ENCODE assay signal across 15 cellular contexts in genomic region chr3:129366312-129366831, GRCh38.
A peak's percentile ranks its signal among the peaks of the same experiment; 100 is the strongest.
DNase-seq lines count a peak whose midpoint lies in the region; ATAC-seq, FAIRE-seq and TF ChIP-seq lines count a peak whose summit lies in the region.
"Had no signal": no experiment of that assay in that cellular context is flagged by ENCODE, and none has a peak within 500 bp of the region (broad histone marks: within the 10 kb centered on the region; RNA-seq: fewer than 3 reads in every experiment).

No MANE protein-coding gene starts in this region.

- no peak for TF ChIP-seq POLR2A in K562 (conservative IDR thresholded peaks at IDR 0.05)

- no peak overlapping the region for H2BK15ac ChIP-seq in mesenchymal stem cell (ENCODE audit: low read depth, poor library complexity, severe bottlenecking)

- no TSS peak for BruUV-seq in Panc1 (replicated peaks; lab: Mats Ljungman, UMichigan)
- no TSS peak for BruUV-seq in K562 (replicated peaks; lab: Mats Ljungman, UMichigan)

- no peak for TF ChIP-seq EP300 in K562 (IDR thresholded peaks at IDR 0.05; ENCODE audit: low read length)

- no peak overlapping the region for H3K4ac ChIP-seq in mesenchymal stem cell (ENCODE audit: low read depth in 1 of 2, low read length in 2 of 2)

- ATAC-seq in Panc1 (peak; percentile 17; the same call in 1 of the 2 replicates), K562 (peak; percentile 64), HG02678 (IDR thresholded peaks at IDR 0.05; ENCODE audit: unreplicated experiment) (no peak), HG02885 (IDR thresholded peaks at IDR 0.05; ENCODE audit: poor library complexity, unreplicated experiment) (no peak)

- no peaks in the 10 kb centered on the region for H3K9me1 ChIP-seq in K562 (ENCODE audit: control insufficient read depth, insufficient read depth, low read length)

- H3K79me1 ChIP-seq in mesenchymal stem cell (replicated peaks; ENCODE audit: low read length, poor library complexity, severe bottlenecking), result no peaks in the 10 kb centered on the region

- H2BK5ac ChIP-seq in mesenchymal stem cell (ENCODE audit: low read depth, low read length, poor library complexity, severe bottlenecking), result no peak overlapping the region

- in situ Hi-C loops in Panc1 (cut with HindIII; ENCODE audit: low pct_unique_long_range_greater_than_20kb, low sequenced_read_pairs), result no loop called here
- in situ Hi-C loops in K562 (cut with MboI), result no loop called here

- H3K27ac ChIP-seq in Panc1 (ENCODE audit: low read length) (no peak overlapping the region), K562 (ENCODE audit: extremely low read depth, low read depth, low read length) (no peak overlapping the region), mesenchymal stem cell (ENCODE audit: low read length, poor library complexity, severe bottlenecking) (no peak overlapping the region)

- WGBS in K562 (ENCODE audit: insufficient coverage, low coverage, missing lambda C conversion rate), result 18% methylated on average over 12 of the region's 16 CpGs
- WGBS in mesenchymal stem cell, result 82% methylated on average over 16 of the region's 16 CpGs

- POLR2A ChIA-PET in Panc1 (lab: Charles Lee) (no interaction called here), K562 (lab: Yijun Ruan, JAX) (interaction anchor here (0.8 kb wide), 1 partner anchor 50 kb away, joined by 4 read pairs; a partner anchor contains a TSS)

- H2BK12ac ChIP-seq in mesenchymal stem cell (ENCODE audit: low read length in 2 of 2), result no peak overlapping the region

- H3K23ac ChIP-seq in mesenchymal stem cell (ENCODE audit: low read length in 2 of 2), result no peak overlapping the region

- no peak for FAIRE-seq in K562 (lab: Jason Lieb, UNC)
- FAIRE-seq: GM19239, H54 had no signal

- H3K4me3 ChIP-seq in Panc1 (ENCODE audit: low read depth in 2 of 2, low read length in 2 of 2) (no peak overlapping the region), K562 (no peak overlapping the region), mesenchymal stem cell (ENCODE audit: insufficient read depth in 1 of 2, low read depth in 1 of 2, low read length in 2 of 2) (peak overlapping the region in 1 of 2 experiments; percentile 16), skeletal muscle satellite cell (ENCODE audit: low read length) (peak overlapping the region; percentile 47)

- TF ChIP-seq RAD21 in K562 (CRISPR knock-in tag; conservative IDR thresholded peaks at IDR 0.05 in 1 of 2, IDR thresholded peaks at IDR 0.05 in 1 of 2), result no peak

- intact Hi-C loops in Panc1 (cut with micrococcal nuclease; ENCODE audit: unreplicated experiment), result no loop called here
- intact Hi-C loops in K562 (cut with micrococcal nuclease), result no loop called here

- H3K79me2 ChIP-seq in K562 (ENCODE audit: control insufficient read depth, insufficient read depth, low read length), result no peaks in the 10 kb centered on the region

- H3K18ac ChIP-seq in mesenchymal stem cell (ENCODE audit: low read depth in 1 of 2, low read length in 2 of 2), result no peak overlapping the region

- peak overlapping the region in 1 of 2 experiments; percentile 71; a peak in 2 of 4 replicates for H3K9ac ChIP-seq in K562 (ENCODE audit: insufficient read depth in 1 of 2, low read depth in 2 of 2, low read length in 2 of 2)
- peak overlapping the region; percentile 38 for H3K9ac ChIP-seq in mesenchymal stem cell (ENCODE audit: low read length)
- no peak overlapping the region for H3K9ac ChIP-seq in skeletal muscle satellite cell (ENCODE audit: low read depth, low read length)

- H3K36me3 ChIP-seq in Panc1 (ENCODE audit: control insufficient read depth, insufficient read depth, low read length), result no peaks in the 10 kb centered on the region
- H3K36me3 ChIP-seq in K562 (ENCODE audit: control insufficient read depth, insufficient read depth, low read length), result no peaks in the 10 kb centered on the region
- no peaks in the 10 kb centered on the region for H3K36me3 ChIP-seq in mesenchymal stem cell (ENCODE audit: control insufficient read depth in 1 of 2, insufficient read depth in 2 of 2, low read depth in 1 of 2, low read length in 2 of 2)
- no peaks in the 10 kb centered on the region for H3K36me3 ChIP-seq in skeletal muscle satellite cell (ENCODE audit: insufficient read depth, low read length)

- H4K20me1 ChIP-seq in K562 (replicated peaks; ENCODE audit: control insufficient read depth, insufficient read depth, low read length), result no peaks in the 10 kb centered on the region

- H3K14ac ChIP-seq in mesenchymal stem cell (ENCODE audit: low read length in 2 of 2), result peak overlapping the region in 1 of 2 experiments; percentile 44

- CTCF ChIA-PET in Panc1 (lab: Charles Lee) (no interaction called here), K562 (lab: Yijun Ruan, JAX; ENCODE audit: low intra/inter-chr PET ratio) (no interaction called here)

- DNase-seq in Panc1 (ENCODE audit: low read depth, low spot score) (no peak), K562 (ENCODE audit: extremely low read depth in 1 of 4, low spot score in 3 of 4) (no peak), mesenchymal stem cell (no peak), HK-2 (ENCODE audit: unreplicated experiment) (no peak)
- DNase-seq: ACHN, AML-193, COR-L47, NCI-H1417 treated with DMSO at 0.1 percent for 48 hours, NCI-H2081, NCI-H748 treated with DMSO at 0.1 percent for 48 hours had no signal

- TF ChIP-seq CTCF in Panc1 (IDR thresholded peaks at IDR 0.05), result no peak
- TF ChIP-seq CTCF in K562 (IDR thresholded peaks at IDR 0.05 in 2 of 3, conservative IDR thresholded peaks at IDR 0.05 in 1 of 3; ENCODE audit: insufficient read depth in 2 of 3, low read depth in 1 of 3, low read length in 3 of 3), result no peak

- H2AFZ ChIP-seq in K562 (ENCODE audit: low read depth, low read length) (peak overlapping the region; percentile 50), mesenchymal stem cell (ENCODE audit: low read depth, low read length) (no peak overlapping the region)

- no peaks in the 10 kb centered on the region for H3K9me3 ChIP-seq in Panc1 (ENCODE audit: control insufficient read depth, insufficient read depth, low read depth, low read length)
- H3K9me3 ChIP-seq in K562 (replicated peaks; ENCODE audit: control insufficient read depth, insufficient read depth, low read depth, low read length), result no peaks in the 10 kb centered on the region; the same call in 1 of the 2 replicates
- H3K9me3 ChIP-seq in mesenchymal stem cell (ENCODE audit: control insufficient read depth, low read length), result no peaks in the 10 kb centered on the region
- no peaks in the 10 kb centered on the region for H3K9me3 ChIP-seq in skeletal muscle satellite cell (replicated peaks; ENCODE audit: low read length)

- H4K91ac ChIP-seq in mesenchymal stem cell (ENCODE audit: low read length), result no peak overlapping the region

- H3K4me1 ChIP-seq in Panc1 (ENCODE audit: control insufficient read depth, insufficient read depth, low read length), result no peaks in the 10 kb centered on the region
- H3K4me1 ChIP-seq in K562 (replicated peaks in 1 of 2; ENCODE audit: control insufficient read depth in 2 of 2, insufficient read depth in 2 of 2, low read length in 2 of 2), result peaks cover 0 to 22% of the 10 kb centered on the region in 2 experiments; a peak in 3 of 5 replicates
- peaks cover 7% of the 10 kb centered on the region for H3K4me1 ChIP-seq in mesenchymal stem cell (ENCODE audit: control insufficient read depth, insufficient read depth, low read depth, low read length)
- H3K4me1 ChIP-seq in skeletal muscle satellite cell (ENCODE audit: control insufficient read depth, insufficient read depth, low read length), result peaks cover 6% of the 10 kb centered on the region

- H3K4me2 ChIP-seq in K562 (ENCODE audit: insufficient read depth, low read length) (no peak overlapping the region), mesenchymal stem cell (ENCODE audit: low read length, poor library complexity, severe bottlenecking) (no peak overlapping the region), skeletal muscle satellite cell (ENCODE audit: low read length) (peak overlapping the region; percentile 63)

- H2BK120ac ChIP-seq in mesenchymal stem cell (ENCODE audit: low read depth, low read length), result no peak overlapping the region

- H4K8ac ChIP-seq in mesenchymal stem cell (ENCODE audit: low read length), result no peak overlapping the region

- no peaks in the 10 kb centered on the region for H3K27me3 ChIP-seq in Panc1 (ENCODE audit: control insufficient read depth, insufficient read depth, low read length)
- no peaks in the 10 kb centered on the region for H3K27me3 ChIP-seq in K562 (ENCODE audit: control insufficient read depth in 2 of 2, insufficient read depth in 2 of 2, low read length in 2 of 2)
- H3K27me3 ChIP-seq in mesenchymal stem cell (ENCODE audit: control insufficient read depth in 1 of 2, insufficient read depth in 1 of 2, low read length in 2 of 2), result peaks cover 21 to 25% of the 10 kb centered on the region in 2 experiments
- H3K27me3 ChIP-seq in skeletal muscle satellite cell (ENCODE audit: control insufficient read depth, insufficient read depth, low read length), result peaks cover 12% of the 10 kb centered on the region

- H2AK5ac ChIP-seq in mesenchymal stem cell (ENCODE audit: low read length, severe bottlenecking), result no peak overlapping the region

TF ChIP-seq in K562, 482 proteins besides CTCF, POLR2A, EP300 and RAD21 (continues in another document):
- TF ChIP-seq GABPB2 (CRISPR knock-in tag; conservative IDR thresholded peaks at IDR 0.05), result no peak
- TF ChIP-seq NR2F6 (CRISPR knock-in tag; IDR thresholded peaks at IDR 0.05), result no peak
- TF ChIP-seq IRF9 (tag; IDR thresholded peaks at IDR 0.05), result no peak
- TF ChIP-seq NFE2 (IDR thresholded peaks at IDR 0.05; ENCODE audit: low read depth), result 0 out of 2 replicates have a peak, but pooled peaks have one; percentile 30

Comparison
In these comparisons a context has a peak if more than half of its experiments do, and no peak if none do; other contexts are left out.
1. ATAC-seq: peak in Panc1 (single experiment) and K562 (single experiment); none in HG02678 (single experiment) and HG02885 (single experiment).